Comparison of ENCODE assay signal across 29 cellular contexts in the genomic region with DNA sequence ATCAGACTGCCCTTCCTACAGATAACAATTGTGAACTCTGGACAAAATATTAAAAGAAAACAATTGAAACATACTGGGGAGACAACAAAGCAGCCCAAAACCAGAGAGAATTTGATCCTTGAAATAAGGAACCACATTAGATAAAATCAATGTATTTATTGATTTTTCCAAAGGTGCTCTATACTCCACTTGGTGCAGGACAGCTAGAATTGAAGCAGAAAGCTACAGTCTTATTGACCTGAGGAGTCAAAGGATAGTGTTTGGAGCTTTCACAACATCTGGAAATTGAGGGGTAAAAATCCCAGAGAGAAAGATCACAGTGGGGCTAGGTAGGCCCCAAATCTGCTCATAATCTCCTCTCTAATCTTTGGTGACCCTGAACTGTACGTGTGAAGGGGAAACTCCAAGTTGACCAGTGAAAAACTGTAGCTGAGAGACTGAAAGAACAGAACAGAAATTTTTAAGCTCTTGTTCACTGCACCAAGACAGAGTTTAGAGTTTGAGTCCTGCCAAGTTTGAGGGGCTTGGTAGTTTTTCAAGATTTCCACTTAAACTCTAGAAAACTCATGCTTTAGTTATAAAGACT.
DNase-seq lines count a peak whose midpoint lies in the region; ATAC-seq and TF ChIP-seq lines count a peak whose summit lies in the region.
"Had no signal": no experiment of that assay in that cellular context is flagged by ENCODE, and none has a peak within 500 bp of the region (broad histone marks: within the 10 kb centered on the region; RNA-seq: fewer than 3 reads in every experiment).

No MANE protein-coding gene starts in this region.

- H2AFZ ChIP-seq in OCI-LY3 (ENCODE audit: low read depth, low read length) (peak overlapping the region; percentile 45), osteoblast (ENCODE audit: low read length) (peak overlapping the region; percentile 59)

- H3K27me3 ChIP-seq in cardiac muscle cell (no peaks in the 10 kb centered on the region), heart right ventricle (no peaks in the 10 kb centered on the region), OCI-LY3 (ENCODE audit: low read depth, low read length) (no peaks in the 10 kb centered on the region), osteoblast (ENCODE audit: insufficient read depth, low read length) (no peaks in the 10 kb centered on the region)
- H3K27me3 ChIP-seq: ascending aorta, right atrium auricular region, stomach, vagina had no signal

- H3K9me3 ChIP-seq in cardiac muscle cell (ENCODE audit: low read depth) (no peaks in the 10 kb centered on the region), heart right ventricle (no peaks in the 10 kb centered on the region), OCI-LY3 (ENCODE audit: insufficient read depth, low read length) (no peaks in the 10 kb centered on the region), osteoblast (ENCODE audit: low read depth, low read length) (no peaks in the 10 kb centered on the region)
- H3K9me3 ChIP-seq: ascending aorta, right atrium auricular region, spleen, stomach, vagina had no signal

- ATAC-seq in heart right ventricle = no peak
- ATAC-seq in HG02588 (IDR thresholded peaks at IDR 0.05; ENCODE audit: unreplicated experiment) = peak; percentile 57
- ATAC-seq: left cardiac atrium had no signal

- peaks cover 10% of the 10 kb centered on the region for H3K9me3 Mint-ChIP-seq in mesothelial cell of epicardium

- WGBS in heart right ventricle, 2 donors = 71 to 81% methylated on average over 1 of the region's 1 CpG

- no peak overlapping the region for H3K27ac Mint-ChIP-seq in mesothelial cell of epicardium
- H3K27ac Mint-ChIP-seq: CD4-positive, CD25-positive, alpha-beta regulatory T cell had no signal

- peak overlapping the region; percentile 30 for H3K27ac ChIP-seq in cardiac muscle cell
- no peak overlapping the region for H3K27ac ChIP-seq in heart right ventricle
- no peak overlapping the region for H3K27ac ChIP-seq in OCI-LY3 (ENCODE audit: low read length)
- peak overlapping the region; percentile 36 for H3K27ac ChIP-seq in osteoblast (ENCODE audit: low read depth, low read length)
- H3K27ac ChIP-seq: ascending aorta, coronary artery, right atrium auricular region, RWPE1, spleen, stomach, vagina had no signal

- H3K36me3 ChIP-seq in cardiac muscle cell (no peaks in the 10 kb centered on the region), heart right ventricle (no peaks in the 10 kb centered on the region), OCI-LY3 (replicated peaks; ENCODE audit: low read depth, low read length) (no peaks in the 10 kb centered on the region), osteoblast (ENCODE audit: insufficient read depth, low read length) (no peaks in the 10 kb centered on the region)
- H3K36me3 ChIP-seq: ascending aorta, right atrium auricular region, spleen, stomach, vagina had no signal

- H3K4me1 Mint-ChIP-seq in mesothelial cell of epicardium = peaks cover 26% of the 10 kb centered on the region
- H3K4me1 Mint-ChIP-seq: CD4-positive, CD25-positive, alpha-beta regulatory T cell had no signal

- H3K4me1 ChIP-seq in cardiac muscle cell (ENCODE audit: low read depth) = peaks cover 17% of the 10 kb centered on the region
- peaks cover 0 to 5% (median 0%) of the 10 kb centered on the region in 9 donors for H3K4me1 ChIP-seq in heart right ventricle
- peaks cover 21% of the 10 kb centered on the region for H3K4me1 ChIP-seq in OCI-LY3 (ENCODE audit: low read length)
- H3K4me1 ChIP-seq in osteoblast (ENCODE audit: insufficient read depth, low read length) = peaks cover 17% of the 10 kb centered on the region
- H3K4me1 ChIP-seq: ascending aorta had no signal

- H3K79me2 ChIP-seq in OCI-LY3 (ENCODE audit: low read length) = no peaks in the 10 kb centered on the region
- H3K79me2 ChIP-seq in osteoblast (ENCODE audit: insufficient read depth, low read length) = no peaks in the 10 kb centered on the region

- H3K4me3 ChIP-seq in cardiac muscle cell (no peak overlapping the region), heart right ventricle (no peak overlapping the region), OCI-LY3 (ENCODE audit: low read length) (no peak overlapping the region), osteoblast (ENCODE audit: insufficient read depth, low read length) (no peak overlapping the region)
- H3K4me3 ChIP-seq: ascending aorta, coronary artery, lung, right atrium auricular region, spleen, stomach, vagina had no signal

- intact Hi-C loops in heart right ventricle (cut with DNase I) = loop anchor here in 2 of 10 donors (10.0 kb wide), 2 partner anchors 203 to 363 kb away; no protein-coding TSS in a partner anchor
- intact Hi-C loops in posterior cingulate gyrus (cut with DNase I) = no loop called here

- DNase-seq in cardiac muscle cell (ENCODE audit: low read depth in 1 of 2, low spot score in 1 of 2) (no peak), heart right ventricle (no peak), osteoblast (ENCODE audit: insufficient read length, low spot score, missing footprints) (no peak), mesothelial cell of epicardium (ENCODE audit: low spot score in 2 of 2, unreplicated experiment in 2 of 2) (no peak), posterior cingulate gyrus (no peak), COLO668 (lab: John Stamatoyannopoulos, UW; ENCODE audit: unreplicated experiment) (no peak)
- DNase-seq: activated CD4-positive, alpha-beta T cell treated with anti-CD3 and anti-CD28 coated beads, Interleukin-2, amount 50 U/mL, for 4 hours; activated gamma-delta T cell treated with Interleukin-2 at 50 U/mL for 16 hours; activated T-cell treated with anti-CD3 and anti-CD28 coated beads, Interleukin-2, amount 50 U/mL, for 48 hours; caudate nucleus; CD4-positive, CD25-positive, alpha-beta regulatory T cell; DND-41; effector CD8-positive, alpha-beta T cell; hippocampal formation; left cardiac atrium; MV-4-11; NCI-H146; NCI-H2107; NCI-H345; spleen; stomach had no signal

- H3K36me3 Mint-ChIP-seq in mesothelial cell of epicardium = peaks cover 2% of the 10 kb centered on the region
- H3K36me3 Mint-ChIP-seq: CD4-positive, CD25-positive, alpha-beta regulatory T cell had no signal

- H3K4me3 Mint-ChIP-seq in mesothelial cell of epicardium = no peak overlapping the region
- H3K4me3 Mint-ChIP-seq: CD4-positive, CD25-positive, alpha-beta regulatory T cell had no signal

- no peaks in the 10 kb centered on the region for H3K27me3 Mint-ChIP-seq in mesothelial cell of epicardium (ENCODE audit: low read depth)

- no peak overlapping the region for H3K4me2 ChIP-seq in OCI-LY3 (ENCODE audit: low read length)
- H3K4me2 ChIP-seq in osteoblast (ENCODE audit: insufficient read depth, low read length) = no peak overlapping the region

- H4K20me1 ChIP-seq in OCI-LY3 (ENCODE audit: insufficient read depth, low read length) (no peaks in the 10 kb centered on the region), osteoblast (ENCODE audit: insufficient read depth, low read length) (no peaks in the 10 kb centered on the region)

- H3K9ac ChIP-seq in OCI-LY3 (ENCODE audit: low read length) = no peak overlapping the region

- TF ChIP-seq CTCF in cardiac muscle cell (IDR thresholded peaks at IDR 0.05; ENCODE audit: low read depth, low read length) = no peak
- TF ChIP-seq CTCF in heart right ventricle (IDR thresholded peaks at IDR 0.05) = no peak
- TF ChIP-seq CTCF in OCI-LY3 (IDR thresholded peaks at IDR 0.05; ENCODE audit: low read depth, low read length) = no peak
- no peak for TF ChIP-seq CTCF in osteoblast (IDR thresholded peaks at IDR 0.05; ENCODE audit: extremely low read depth, low read depth, low read length)
- no peak for TF ChIP-seq CTCF in mesothelial cell of epicardium (IDR thresholded peaks at IDR 0.05; ENCODE audit: unreplicated experiment)

Comparison
In these comparisons a context has a peak if more than half of its experiments do, and no peak if none do; other contexts are left out.
1. H3K27ac ChIP-seq: peak in cardiac muscle cell (single experiment) and osteoblast (single experiment); none in heart right ventricle (0 of 10) and OCI-LY3 (single experiment).